In the genomic region with DNA sequence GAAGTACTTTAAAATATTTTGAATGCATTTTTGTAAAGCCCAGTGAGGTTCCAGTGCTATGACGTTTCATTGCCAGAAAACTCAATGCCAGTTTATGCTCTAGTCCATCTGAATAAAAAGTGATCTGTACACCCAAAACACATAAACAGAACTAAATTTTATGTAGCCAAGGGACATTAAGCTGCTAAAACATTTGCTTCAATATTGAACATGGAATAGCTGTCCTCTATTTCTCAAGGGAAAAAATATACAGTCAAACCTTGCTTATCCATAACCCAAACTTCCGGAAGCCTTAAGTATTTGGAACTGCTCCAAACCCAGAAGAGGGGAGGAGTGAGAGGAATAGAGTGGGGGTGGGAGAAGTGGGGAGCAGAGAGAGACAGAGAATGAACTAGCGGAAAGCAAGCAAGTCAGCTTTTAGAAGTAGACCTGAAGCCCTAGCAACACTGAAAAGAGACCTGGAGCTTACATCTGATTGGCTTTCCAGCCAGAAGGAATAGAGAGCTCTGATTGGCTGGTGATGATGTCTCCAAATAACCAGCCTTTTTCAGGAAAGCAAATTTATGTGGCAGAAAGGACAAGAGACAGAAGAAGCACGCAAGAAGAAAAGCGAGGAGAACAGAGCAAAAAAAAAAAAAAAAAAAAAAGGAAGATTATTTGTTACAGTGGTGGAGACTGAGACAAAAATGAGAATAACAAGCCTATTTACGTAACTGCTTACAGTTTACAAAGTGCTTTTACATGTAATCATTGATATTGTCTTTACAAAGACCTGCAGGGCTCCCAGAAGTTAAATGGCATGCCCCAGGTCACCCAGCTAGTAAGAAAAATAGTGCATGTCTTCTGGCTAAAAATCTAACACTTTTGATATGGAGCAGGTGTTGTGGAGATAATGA, we compare ENCODE assay signal across 8 cellular contexts.
DNase-seq lines count a peak whose midpoint lies in the region; ATAC-seq and TF ChIP-seq lines count a peak whose summit lies in the region.

No MANE protein-coding gene starts in this region.

- peaks cover 0 to 24% (median 16%) of the 10 kb centered on the region in 4 donors for H3K4me1 ChIP-seq in tibial artery

- no peaks in the 10 kb centered on the region for H3K27me3 ChIP-seq in tibial artery

- no peak for TF ChIP-seq CTCF in tibial artery (IDR thresholded peaks at IDR 0.05)

- CTCF ChIA-PET in HEK293T (lab: Yijun Ruan, JAX): interaction anchor here (0.7 to 2.0 kb wide), 9 partner anchors 9 to 503 kb away, joined by 3 to 14 read pairs (median 4); no protein-coding TSS in a partner anchor

- intact Hi-C loops in tibial artery (cut with DNase I; ENCODE audit: low total_unique reads): loop anchor here (5.0 to 10.0 kb wide), 3 partner anchors 232 to 525 kb away; partner anchors contain the start of genes KLLN and PTEN
- intact Hi-C loops in posterior vena cava (cut with DNase I): loop anchor here in 1 of 2 donors (5.0 to 10.0 kb wide), 2 partner anchors 142 to 535 kb away; no protein-coding TSS in a partner anchor

- H3K4me3 ChIP-seq in GM08714 (ENCODE audit: low read length) (peak overlapping the region; percentile 64; the same call in 1 of the 2 replicates), tibial artery (peak overlapping the region; percentile 33 to 38)

- H3K27ac ChIP-seq in cingulate gyrus (ENCODE audit: low read depth, low read length) (peak overlapping the region; percentile 30), tibial artery (peak overlapping the region; percentile 74 to 76)

- POLR2A ChIA-PET in HEK293T (lab: Yijun Ruan, JAX): interaction anchor here (0.6 to 1.7 kb wide), 5 partner anchors 17 to 726 kb away, joined by 3 to 9 read pairs (median 4); partner anchors contain the start of genes ATAD1, KLLN and PTEN

- no peaks in the 10 kb centered on the region for H3K9me3 ChIP-seq in tibial artery

- DNase-seq in HEK293T (ENCODE audit: extremely low spot score) (peak; percentile 70), NOMO-1 (lab: John Stamatoyannopoulos, UW; ENCODE audit: unreplicated experiment in 2 of 2) (peak; percentile 65 to 85), left kidney (ENCODE audit: low read depth, low spot score) (peak; percentile 91), tibial artery (peak in 1 of 2 donors; percentile 21), posterior vena cava (ENCODE audit: low spot score) (no peak)

- no peak for ATAC-seq in GM21381 (IDR thresholded peaks at IDR 0.05; ENCODE audit: unreplicated experiment)

- no peaks in the 10 kb centered on the region for H3K36me3 ChIP-seq in tibial artery

TF ChIP-seq in HEK293T, 16 proteins besides CTCF, POLR2A, EP300 and RAD21:
- TF ChIP-seq ZNF384 (IDR thresholded peaks at IDR 0.05): no peak
- no peak for TF ChIP-seq PKNOX1 (IDR thresholded peaks at IDR 0.05)
- no peak for TF ChIP-seq L3MBTL2 (conservative IDR thresholded peaks at IDR 0.05)
- TF ChIP-seq FOXK2 (IDR thresholded peaks at IDR 0.05): no peak
- no peak for TF ChIP-seq BHLHE40 (IDR thresholded peaks at IDR 0.05; ENCODE audit: borderline replicate concordance)
- no peak for TF ChIP-seq FOXA1 (IDR thresholded peaks at IDR 0.05)
- no peak for TF ChIP-seq HDGF (IDR thresholded peaks at IDR 0.05; ENCODE audit: borderline replicate concordance)
- no peak for TF ChIP-seq LEF1 (IDR thresholded peaks at IDR 0.05; ENCODE audit: borderline replicate concordance)
- no peak for TF ChIP-seq SP1 (IDR thresholded peaks at IDR 0.05)
- no peak for TF ChIP-seq ARNT (IDR thresholded peaks at IDR 0.05)
- no peak for TF ChIP-seq SUZ12 (IDR thresholded peaks at IDR 0.05)
- no peak for TF ChIP-seq NFRKB (IDR thresholded peaks at IDR 0.05)
- TF ChIP-seq TARDBP (IDR thresholded peaks at IDR 0.05): no peak
- TF ChIP-seq FOXM1 (IDR thresholded peaks at IDR 0.05; ENCODE audit: borderline replicate concordance): no peak
- no peak for TF ChIP-seq ELF4 (IDR thresholded peaks at IDR 0.05)
- no peak for TF ChIP-seq CTBP1 (IDR thresholded peaks at IDR 0.05; ENCODE audit: borderline replicate concordance)
